Comparison of ENCODE assay signal across 15 cellular contexts in genomic region chr2:219595250-219595649, GRCh38. TPM values are rescaled to one million over a fixed set of nuclear protein-coding genes. Genes with fewer than 3 reads are reported as not detected.
DNase-seq lines count a peak whose midpoint lies in the region; ATAC-seq, FAIRE-seq and TF ChIP-seq lines count a peak whose summit lies in the region.
"Had no signal": no experiment of that assay in that cellular context is flagged by ENCODE, and none has a peak within 500 bp of the region (broad histone marks: within the 10 kb centered on the region; RNA-seq: fewer than 3 reads in every experiment).

No MANE protein-coding gene starts in this region.

- FAIRE-seq in HepG2 (lab: Jason Lieb, UNC) (no peak), GM19239 (lab: Jason Lieb, UNC) (no peak)

- ATAC-seq in HepG2 (no peak), right lobe of liver (no peak), right cardiac atrium (no peak)

- H3K36me3 ChIP-seq in HepG2 (replicated peaks in 1 of 2; ENCODE audit: control insufficient read depth in 1 of 2, insufficient read depth in 2 of 2, low read length in 2 of 2) (no peaks in the 10 kb centered on the region), right lobe of liver (no peaks in the 10 kb centered on the region)
- H3K36me3 ChIP-seq: thoracic aorta had no signal

- CTCF ChIA-PET in HepG2 (lab: Yijun Ruan, JAX; ENCODE audit: low intra/inter-chr PET ratio, low total read pairs), result interaction anchor here (0.8 to 1.1 kb wide), 2 partner anchors 47 to 54 kb away, joined by 3 to 4 read pairs; no protein-coding TSS in a partner anchor

- H3K4me3 ChIP-seq in HepG2 (replicated peaks in 1 of 3; ENCODE audit: insufficient read depth in 1 of 3, low read depth in 2 of 3, low read length in 3 of 3) (peak overlapping the region in 2 of 3 experiments; percentile 21 to 22; a peak in 2 of 6 replicates), right lobe of liver (no peak overlapping the region), right cardiac atrium (ENCODE audit: low read length) (no peak overlapping the region)
- H3K4me3 ChIP-seq: BLaER1 treated with 17β-estradiol and CSF1 and Interleukin-3, amounts not matched to agents 10 nM and 100 nM; thoracic aorta had no signal

- peaks cover 6% of the 10 kb centered on the region for H3K79me2 ChIP-seq in HepG2 (ENCODE audit: insufficient read depth, low read length)

- intact Hi-C loops in HepG2 (cut with micrococcal nuclease; ENCODE audit: unreplicated experiment), result loop anchor here (5.0 kb wide), 3 partner anchors 33 to 208 kb away; partner anchors contain the start of genes DNPEP and GMPPA
- intact Hi-C loops in right lobe of liver (cut with DNase I), result no loop called here
- intact Hi-C loops in right cardiac atrium (cut with DNase I), result loop anchor here in 1 of 4 donors (5.0 kb wide), 1 partner anchor 47 kb away; no protein-coding TSS in a partner anchor

- H3K4me1 ChIP-seq in HepG2 (ENCODE audit: insufficient read depth, low read length) (peaks cover 73% of the 10 kb centered on the region), right lobe of liver (peaks cover 0 to 5% (median 0%) of the 10 kb centered on the region in 4 donors), right cardiac atrium (ENCODE audit: control insufficient read depth, insufficient read depth, low read length) (no peaks in the 10 kb centered on the region)

- no peak for TF ChIP-seq POLR2A in HepG2 (IDR thresholded peaks at IDR 0.05; ENCODE audit: insufficient read depth in 1 of 2, low read depth in 2 of 2, low read length in 2 of 2)
- no peak for TF ChIP-seq POLR2A in right lobe of liver (IDR thresholded peaks at IDR 0.05)

- H3K27ac ChIP-seq in HepG2 (ENCODE audit: extremely low read length, insufficient read depth, low read length) (peak overlapping the region; percentile 95), right lobe of liver (no peak overlapping the region), right cardiac atrium (ENCODE audit: low read length) (peak overlapping the region; percentile 74)
- H3K27ac ChIP-seq: BLaER1 treated with 17β-estradiol and CSF1 and Interleukin-3, amounts not matched to agents 10 nM and 100 nM had no signal

- peak overlapping the region; percentile 47 for H3K9ac ChIP-seq in HepG2 (ENCODE audit: insufficient read depth, low read depth, low read length)
- H3K9ac ChIP-seq: BLaER1 treated with 17β-estradiol and CSF1 and Interleukin-3, amounts not matched to agents 10 nM and 100 nM had no signal

- no peak overlapping the region for H2AFZ ChIP-seq in HepG2 (ENCODE audit: low read length)

- H4K20me1 ChIP-seq in HepG2 (ENCODE audit: insufficient read depth, low read length), result no peaks in the 10 kb centered on the region

- TF ChIP-seq EP300 in HepG2 (IDR thresholded peaks at IDR 0.05; ENCODE audit: low read depth in 2 of 2, low read length in 2 of 2) (peak in 1 of 2 experiments; percentile 9; a peak in 1 of 4 replicates), HepG2 (CRISPR knock-in tag; IDR thresholded peaks at IDR 0.05; ENCODE audit: borderline replicate concordance) (no peak)

- H3K27me3 ChIP-seq in HepG2 (ENCODE audit: control insufficient read depth in 1 of 2, insufficient read depth in 2 of 2, low read length in 2 of 2) (no peaks in the 10 kb centered on the region; a peak in 1 of 5 replicates), right lobe of liver (no peaks in the 10 kb centered on the region), right cardiac atrium (ENCODE audit: control insufficient read depth, insufficient read depth) (no peaks in the 10 kb centered on the region)
- H3K27me3 ChIP-seq: BLaER1 treated with 17β-estradiol and CSF1 and Interleukin-3, amounts not matched to agents 10 nM and 100 nM had no signal

- in situ Hi-C loops in HepG2 (cut with HindIII; ENCODE audit: extremely low pct_ligation_motif_present, low pct_unique_long_range_greater_than_20kb), result loop anchor here (5.0 kb wide), 1 partner anchor 33 kb away; no protein-coding TSS in a partner anchor

- H3K4me2 ChIP-seq in HepG2 (ENCODE audit: low read depth, low read length), result peak overlapping the region; percentile 74
- H3K4me2 ChIP-seq: BLaER1 treated with 17β-estradiol and CSF1 and Interleukin-3, amounts not matched to agents 10 nM and 100 nM had no signal

- TF ChIP-seq CTCF in HepG2 (CRISPR knock-in tag; IDR thresholded peaks at IDR 0.05) (peak; percentile 30), right lobe of liver (IDR thresholded peaks at IDR 0.05) (no peak)

- H3K9me3 ChIP-seq in HepG2 (ENCODE audit: low read length) (no peaks in the 10 kb centered on the region), right lobe of liver (no peaks in the 10 kb centered on the region), right cardiac atrium (ENCODE audit: control insufficient read depth, low read length) (no peaks in the 10 kb centered on the region)
- H3K9me3 ChIP-seq: BLaER1 treated with 17β-estradiol and CSF1 and Interleukin-3, amounts not matched to agents 10 nM and 100 nM; thoracic aorta had no signal

- DNase-seq in HepG2 (ENCODE audit: low spot score) (peak; percentile 43), right lobe of liver (no peak), OCI-M2 (lab: John Stamatoyannopoulos, UW; ENCODE audit: unreplicated experiment) (peak; percentile 7), right cardiac atrium (no peak), pons (ENCODE audit: low spot score) (no peak), GM19239 (ENCODE audit: insufficient read length, low spot score) (no peak), AG08395 (ENCODE audit: low spot score) (no peak), SHP77 (lab: John Stamatoyannopoulos, UW) (no peak)
- DNase-seq: effector CD8-positive, alpha-beta T cell; HCEC 1CT; NCI-H748 treated with DMSO at 0.1 percent for 48 hours; retina had no signal

- no peak for TF ChIP-seq RAD21 in HepG2 (CRISPR knock-in tag; IDR thresholded peaks at IDR 0.05)

- 32% methylated on average over 3 of the region's 3 CpGs for WGBS in HepG2 (ENCODE audit: low lambda C conversion rate)
- WGBS in right lobe of liver (ENCODE audit: insufficient coverage, low coverage, low lambda C conversion rate, missing lambda C conversion rate), result 62% methylated on average over 3 of the region's 3 CpGs
- WGBS in right cardiac atrium, result 14% methylated on average over 3 of the region's 3 CpGs

- POLR2A ChIA-PET in HepG2 (lab: Yijun Ruan, JAX), result interaction anchor here (3.2 to 7.6 kb wide), 3 partner anchors 19 to 34 kb away, joined by 31 to 150 read pairs (median 82); partner anchors contain the start of genes INHA and OBSL1

- BruUV-seq in HepG2 (replicated peaks; lab: Mats Ljungman, UMichigan), result no TSS peak

RNA-seq across cellular contexts. Expression of gene STK11IP, which starts 2.4 kb away (rescaled TPM):
- 5.6 and 12.8 TPM in 2 replicates for total RNA-seq in HepG2 (2016; rRNA removed; fragmentation: Illumina TruSeq; extraction: Trizol)
- 3.5 and 4.7 TPM in 2 replicates for total RNA-seq in HepG2 (2016; cell fraction: cytosol; rRNA removed; fragmentation: Illumina TruSeq; extraction: Trizol; ENCODE audit: low read depth)
- 5.0 and 14.2 TPM in 2 replicates for total RNA-seq in HepG2 (2016; cell fraction: insoluble cytoplasmic fraction; rRNA removed; fragmentation: Illumina TruSeq; extraction: Trizol)
- 2.7 and 3.2 TPM in 2 replicates for total RNA-seq in HepG2 (2016; cell fraction: membrane; rRNA removed; fragmentation: Illumina TruSeq; extraction: Trizol)
- 20.7 and 21.9 TPM in 2 replicates for total RNA-seq in HepG2 (2016; cell fraction: nucleus; rRNA removed; fragmentation: Illumina TruSeq; extraction: Trizol)
- polyA plus RNA-seq in HepG2 (2011; rRNA removed), result 24.0 and 30.2 TPM in 2 replicates
- 5.6 and 8.5 TPM in 2 replicates for polyA plus RNA-seq in HepG2 (2011; cell fraction: cytosol; rRNA removed)
- polyA plus RNA-seq in HepG2 (2011; cell fraction: nucleus; rRNA removed), result 272 and 337 TPM in 2 replicates
- 18.1 and 20.5 TPM in 2 replicates for polyA plus RNA-seq in HepG2 (2012)
- polyA plus RNA-seq in HepG2 (2016; cell fraction: cytosol; fragmentation: Illumina TruSeq; extraction: Trizol; ENCODE audit: low read depth), result 0.70 and 0.72 TPM in 2 replicates
- 3.7 and 5.6 TPM in 2 replicates for polyA plus RNA-seq in HepG2 (2016; cell fraction: insoluble cytoplasmic fraction; fragmentation: Illumina TruSeq; extraction: Trizol; ENCODE audit: low read depth)
- polyA plus RNA-seq in HepG2 (2016; cell fraction: membrane; fragmentation: Illumina TruSeq; extraction: Trizol; ENCODE audit: low read depth), result 1.2 TPM in 2 replicates
- 44.8 and 52.7 TPM in 2 replicates for polyA plus RNA-seq in HepG2 (2016; cell fraction: nucleus; fragmentation: Illumina TruSeq; extraction: Trizol; ENCODE audit: insufficient read depth, low read depth)
- 23.0 and 45.7 TPM in 2 replicates for polyA minus RNA-seq in HepG2 (2011; rRNA and poly(A)+ RNA removed; ENCODE audit: low replicate concordance)
- polyA minus RNA-seq in HepG2 (2011; cell fraction: cytosol; rRNA and poly(A)+ RNA removed), result 8.2 and 10.4 TPM in 2 replicates
- polyA minus RNA-seq in HepG2 (2011; cell fraction: nucleus; rRNA and poly(A)+ RNA removed), result 52.1 and 52.7 TPM in 2 replicates
- 10 to 100 TPM in 1 of 6 experiments, 1 to 10 TPM in 5; 3.6 to 10.8 (median 6.6) TPM for total RNA-seq in right lobe of liver
- 10 to 100 TPM; 12.1 to 19.0 (median 15.1) TPM for total RNA-seq in right cardiac atrium
- polyA plus RNA-seq in right cardiac atrium, result 13.4 TPM

RNA-seq across cellular contexts. Expression of gene INHA, which starts 23.1 kb away (rescaled TPM):
- 1.9 and 4.1 TPM in 2 replicates for total RNA-seq in HepG2 (2016; rRNA removed; fragmentation: Illumina TruSeq; extraction: Trizol)
- total RNA-seq in HepG2 (2016; cell fraction: cytosol; rRNA removed; fragmentation: Illumina TruSeq; extraction: Trizol; ENCODE audit: low read depth), result 3.4 and 4.1 TPM in 2 replicates
- 2.5 and 3.2 TPM in 2 replicates for total RNA-seq in HepG2 (2016; cell fraction: insoluble cytoplasmic fraction; rRNA removed; fragmentation: Illumina TruSeq; extraction: Trizol)
- 3.4 and 5.3 TPM in 2 replicates for total RNA-seq in HepG2 (2016; cell fraction: membrane; rRNA removed; fragmentation: Illumina TruSeq; extraction: Trizol)
- 2.0 and 3.3 TPM in 2 replicates for total RNA-seq in HepG2 (2016; cell fraction: nucleus; rRNA removed; fragmentation: Illumina TruSeq; extraction: Trizol)
- polyA plus RNA-seq in HepG2 (2011; rRNA removed), result 15.2 and 23.1 TPM in 2 replicates
- polyA plus RNA-seq in HepG2 (2011; cell fraction: cytosol; rRNA removed), result 13.0 and 22.2 TPM in 2 replicates
- polyA plus RNA-seq in HepG2 (2011; cell fraction: nucleus; rRNA removed), result 28.4 and 35.0 TPM in 2 replicates
- polyA plus RNA-seq in HepG2 (2012), result 11.4 and 17.5 TPM in 2 replicates
- polyA plus RNA-seq in HepG2 (2016; cell fraction: cytosol; fragmentation: Illumina TruSeq; extraction: Trizol; ENCODE audit: low read depth), result 3.1 and 3.7 TPM in 2 replicates
- 2.1 TPM in 2 replicates for polyA plus RNA-seq in HepG2 (2016; cell fraction: insoluble cytoplasmic fraction; fragmentation: Illumina TruSeq; extraction: Trizol; ENCODE audit: low read depth)
- 3.5 and 4.5 TPM in 2 replicates for polyA plus RNA-seq in HepG2 (2016; cell fraction: membrane; fragmentation: Illumina TruSeq; extraction: Trizol; ENCODE audit: low read depth)
- polyA plus RNA-seq in HepG2 (2016; cell fraction: nucleus; fragmentation: Illumina TruSeq; extraction: Trizol; ENCODE audit: insufficient read depth, low read depth), result 3.6 and 4.6 TPM in 2 replicates
- polyA minus RNA-seq in HepG2 (2011; rRNA and poly(A)+ RNA removed; ENCODE audit: low replicate concordance), result 1.0 and 25.1 TPM in 2 replicates
- 5.1 and 5.8 TPM in 2 replicates for polyA minus RNA-seq in HepG2 (2011; cell fraction: cytosol; rRNA and poly(A)+ RNA removed)
- 2.3 and 2.6 TPM in 2 replicates for polyA minus RNA-seq in HepG2 (2011; cell fraction: nucleus; rRNA and poly(A)+ RNA removed)
- not detected for total RNA-seq in right lobe of liver
- 10 to 100 TPM; 16.7 to 47.6 (median 28.1) TPM for total RNA-seq in right cardiac atrium
- polyA plus RNA-seq in right cardiac atrium, result 28.7 TPM
- total RNA-seq: lung microvascular endothelial cell had no signal

RNA-seq across cellular contexts. Expression of gene OBSL1, which starts 23.9 kb away (rescaled TPM):
- total RNA-seq in HepG2 (2016; rRNA removed; fragmentation: Illumina TruSeq; extraction: Trizol) (65.4 and 86.7 TPM in 2 replicates), right lobe of liver (10 to 100 TPM; 27.0 to 42.5 (median 39.4) TPM), right cardiac atrium (100 to 1,000 TPM; 263 to 321 (median 294) TPM)
- total RNA-seq in HepG2 (2016; cell fraction: cytosol; rRNA removed; fragmentation: Illumina TruSeq; extraction: Trizol; ENCODE audit: low read depth), result 17.5 and 19.8 TPM in 2 replicates
- 54.2 and 89.3 TPM in 2 replicates for total RNA-seq in HepG2 (2016; cell fraction: insoluble cytoplasmic fraction; rRNA removed; fragmentation: Illumina TruSeq; extraction: Trizol)
- 30.2 and 34.7 TPM in 2 replicates for total RNA-seq in HepG2 (2016; cell fraction: membrane; rRNA removed; fragmentation: Illumina TruSeq; extraction: Trizol)
- total RNA-seq in HepG2 (2016; cell fraction: nucleus; rRNA removed; fragmentation: Illumina TruSeq; extraction: Trizol), result 65.9 and 71.3 TPM in 2 replicates
- polyA plus RNA-seq in HepG2 (2011; rRNA removed) (218 and 229 TPM in 2 replicates), right cardiac atrium (179 TPM)
- polyA plus RNA-seq in HepG2 (2011; cell fraction: cytosol; rRNA removed), result 176 and 256 TPM in 2 replicates
- 886 and 1,174 TPM in 2 replicates for polyA plus RNA-seq in HepG2 (2011; cell fraction: nucleus; rRNA removed)
- polyA plus RNA-seq in HepG2 (2012), result 161 and 176 TPM in 2 replicates
- 10.0 and 11.3 TPM in 2 replicates for polyA plus RNA-seq in HepG2 (2016; cell fraction: cytosol; fragmentation: Illumina TruSeq; extraction: Trizol; ENCODE audit: low read depth)
- 66.1 and 91.2 TPM in 2 replicates for polyA plus RNA-seq in HepG2 (2016; cell fraction: insoluble cytoplasmic fraction; fragmentation: Illumina TruSeq; extraction: Trizol; ENCODE audit: low read depth)
- polyA plus RNA-seq in HepG2 (2016; cell fraction: membrane; fragmentation: Illumina TruSeq; extraction: Trizol; ENCODE audit: low read depth), result 22.2 and 25.7 TPM in 2 replicates
- 147 and 161 TPM in 2 replicates for polyA plus RNA-seq in HepG2 (2016; cell fraction: nucleus; fragmentation: Illumina TruSeq; extraction: Trizol; ENCODE audit: insufficient read depth, low read depth)
- polyA minus RNA-seq in HepG2 (2011; rRNA and poly(A)+ RNA removed; ENCODE audit: low replicate concordance), result 27.0 and 477 TPM in 2 replicates
- 210 and 260 TPM in 2 replicates for polyA minus RNA-seq in HepG2 (2011; cell fraction: cytosol; rRNA and poly(A)+ RNA removed)
- polyA minus RNA-seq in HepG2 (2011; cell fraction: nucleus; rRNA and poly(A)+ RNA removed), result 189 and 199 TPM in 2 replicates

RNA-seq across cellular contexts. Expression of gene SLC4A3, which starts 32.2 kb away (rescaled TPM):
- total RNA-seq in HepG2 (2016; rRNA removed; fragmentation: Illumina TruSeq; extraction: Trizol), result 0.10 and 0.18 TPM in 2 replicates
- not detected in 2 replicates for total RNA-seq in HepG2 (2016; cell fraction: cytosol; rRNA removed; fragmentation: Illumina TruSeq; extraction: Trizol; ENCODE audit: low read depth)
- total RNA-seq in HepG2 (2016; cell fraction: insoluble cytoplasmic fraction; rRNA removed; fragmentation: Illumina TruSeq; extraction: Trizol), result 0.13 and 0.22 TPM in 2 replicates
- not detected in 2 replicates for total RNA-seq in HepG2 (2016; cell fraction: membrane; rRNA removed; fragmentation: Illumina TruSeq; extraction: Trizol)
- total RNA-seq in HepG2 (2016; cell fraction: nucleus; rRNA removed; fragmentation: Illumina TruSeq; extraction: Trizol), result 0.22 and 0.53 TPM in 2 replicates
- 0.95 and 1.2 TPM in 2 replicates for polyA plus RNA-seq in HepG2 (2011; rRNA removed)
- polyA plus RNA-seq in HepG2 (2011; cell fraction: cytosol; rRNA removed), result 0.55 and 0.62 TPM in 2 replicates
- 10.4 and 15.1 TPM in 2 replicates for polyA plus RNA-seq in HepG2 (2011; cell fraction: nucleus; rRNA removed)
- 0.32 and 0.75 TPM in 2 replicates for polyA plus RNA-seq in HepG2 (2012)
- 0.05 TPM in 1 of 2 replicates, not detected in the other for polyA plus RNA-seq in HepG2 (2016; cell fraction: cytosol; fragmentation: Illumina TruSeq; extraction: Trizol; ENCODE audit: low read depth)
- 0.17 TPM in 1 of 2 replicates, not detected in the other for polyA plus RNA-seq in HepG2 (2016; cell fraction: insoluble cytoplasmic fraction; fragmentation: Illumina TruSeq; extraction: Trizol; ENCODE audit: low read depth)
- polyA plus RNA-seq in HepG2 (2016; cell fraction: membrane; fragmentation: Illumina TruSeq; extraction: Trizol; ENCODE audit: low read depth), result 0.13 TPM in 1 of 2 replicates, not detected in the other
- polyA plus RNA-seq in HepG2 (2016; cell fraction: nucleus; fragmentation: Illumina TruSeq; extraction: Trizol; ENCODE audit: insufficient read depth, low read depth), result 0.52 and 0.57 TPM in 2 replicates
- polyA minus RNA-seq in HepG2 (2011; rRNA and poly(A)+ RNA removed; ENCODE audit: low replicate concordance), result 1.2 TPM in 1 of 2 replicates, not detected in the other
- polyA minus RNA-seq in HepG2 (2011; cell fraction: cytosol; rRNA and poly(A)+ RNA removed), result 0.70 TPM in 1 of 2 replicates, not detected in the other
- polyA minus RNA-seq in HepG2 (2011; cell fraction: nucleus; rRNA and poly(A)+ RNA removed), result 2.1 and 2.6 TPM in 2 replicates
- under 1 TPM in 5 of 6 experiments, not detected in 1; 0.14 to 0.42 (median 0.27) TPM for total RNA-seq in right lobe of liver
- total RNA-seq in right cardiac atrium, result 100 to 1,000 TPM; 322 to 445 (median 392) TPM
- polyA plus RNA-seq in right cardiac atrium, result 288 TPM

RNA-seq across cellular contexts. Expression of gene TMEM198, which starts 51.4 kb away (rescaled TPM):
- total RNA-seq in HepG2 (2016; rRNA removed; fragmentation: Illumina TruSeq; extraction: Trizol) (11.6 and 17.3 TPM in 2 replicates), right lobe of liver (1 to 10 TPM in 5 of 6 experiments, under 1 TPM in 1; 0.68 to 3.2 (median 1.2) TPM), right cardiac atrium (1 to 10 TPM; 1.8 to 3.4 (median 3.1) TPM)
- 12.3 and 16.3 TPM in 2 replicates for total RNA-seq in HepG2 (2016; cell fraction: cytosol; rRNA removed; fragmentation: Illumina TruSeq; extraction: Trizol; ENCODE audit: low read depth)
- total RNA-seq in HepG2 (2016; cell fraction: insoluble cytoplasmic fraction; rRNA removed; fragmentation: Illumina TruSeq; extraction: Trizol), result 10.7 and 17.8 TPM in 2 replicates
- total RNA-seq in HepG2 (2016; cell fraction: membrane; rRNA removed; fragmentation: Illumina TruSeq; extraction: Trizol), result 26.8 and 32.4 TPM in 2 replicates
- total RNA-seq in HepG2 (2016; cell fraction: nucleus; rRNA removed; fragmentation: Illumina TruSeq; extraction: Trizol), result 9.3 and 11.7 TPM in 2 replicates
- polyA plus RNA-seq in HepG2 (2011; rRNA removed) (23.5 and 40.8 TPM in 2 replicates), right cardiac atrium (3.4 TPM)
- polyA plus RNA-seq in HepG2 (2011; cell fraction: cytosol; rRNA removed), result 43.6 and 52.1 TPM in 2 replicates
- 61.3 and 68.7 TPM in 2 replicates for polyA plus RNA-seq in HepG2 (2011; cell fraction: nucleus; rRNA removed)
- 41.3 and 49.8 TPM in 2 replicates for polyA plus RNA-seq in HepG2 (2012)
- polyA plus RNA-seq in HepG2 (2016; cell fraction: cytosol; fragmentation: Illumina TruSeq; extraction: Trizol; ENCODE audit: low read depth), result 16.5 and 21.1 TPM in 2 replicates
- 12.8 and 14.5 TPM in 2 replicates for polyA plus RNA-seq in HepG2 (2016; cell fraction: insoluble cytoplasmic fraction; fragmentation: Illumina TruSeq; extraction: Trizol; ENCODE audit: low read depth)
- polyA plus RNA-seq in HepG2 (2016; cell fraction: membrane; fragmentation: Illumina TruSeq; extraction: Trizol; ENCODE audit: low read depth), result 27.9 and 28.1 TPM in 2 replicates
- polyA plus RNA-seq in HepG2 (2016; cell fraction: nucleus; fragmentation: Illumina TruSeq; extraction: Trizol; ENCODE audit: insufficient read depth, low read depth), result 17.1 and 19.3 TPM in 2 replicates
- polyA minus RNA-seq in HepG2 (2011; rRNA and poly(A)+ RNA removed; ENCODE audit: low replicate concordance), result 2.1 and 67.2 TPM in 2 replicates
- polyA minus RNA-seq in HepG2 (2011; cell fraction: cytosol; rRNA and poly(A)+ RNA removed), result 26.3 and 28.6 TPM in 2 replicates
- 12.9 and 13.6 TPM in 2 replicates for polyA minus RNA-seq in HepG2 (2011; cell fraction: nucleus; rRNA and poly(A)+ RNA removed)
- total RNA-seq: lung microvascular endothelial cell had no signal

Comparison
In these comparisons a context has a peak if more than half of its experiments do, and no peak if none do; other contexts are left out.
1. DNase-seq: peak in HepG2 (single experiment) and OCI-M2 (single experiment); none in right lobe of liver (0 of 3), right cardiac atrium (0 of 3), pons (single experiment), GM19239 (single experiment), AG08395 (single experiment) and SHP77 (0 of 2).
2. H3K27ac ChIP-seq: peak in HepG2 (single experiment) and right cardiac atrium (single experiment); none in right lobe of liver (0 of 3).
3. H3K4me3 ChIP-seq: peak in HepG2 (2 of 3); none in right lobe of liver (0 of 3) and right cardiac atrium (single experiment).